In the genomic region with DNA sequence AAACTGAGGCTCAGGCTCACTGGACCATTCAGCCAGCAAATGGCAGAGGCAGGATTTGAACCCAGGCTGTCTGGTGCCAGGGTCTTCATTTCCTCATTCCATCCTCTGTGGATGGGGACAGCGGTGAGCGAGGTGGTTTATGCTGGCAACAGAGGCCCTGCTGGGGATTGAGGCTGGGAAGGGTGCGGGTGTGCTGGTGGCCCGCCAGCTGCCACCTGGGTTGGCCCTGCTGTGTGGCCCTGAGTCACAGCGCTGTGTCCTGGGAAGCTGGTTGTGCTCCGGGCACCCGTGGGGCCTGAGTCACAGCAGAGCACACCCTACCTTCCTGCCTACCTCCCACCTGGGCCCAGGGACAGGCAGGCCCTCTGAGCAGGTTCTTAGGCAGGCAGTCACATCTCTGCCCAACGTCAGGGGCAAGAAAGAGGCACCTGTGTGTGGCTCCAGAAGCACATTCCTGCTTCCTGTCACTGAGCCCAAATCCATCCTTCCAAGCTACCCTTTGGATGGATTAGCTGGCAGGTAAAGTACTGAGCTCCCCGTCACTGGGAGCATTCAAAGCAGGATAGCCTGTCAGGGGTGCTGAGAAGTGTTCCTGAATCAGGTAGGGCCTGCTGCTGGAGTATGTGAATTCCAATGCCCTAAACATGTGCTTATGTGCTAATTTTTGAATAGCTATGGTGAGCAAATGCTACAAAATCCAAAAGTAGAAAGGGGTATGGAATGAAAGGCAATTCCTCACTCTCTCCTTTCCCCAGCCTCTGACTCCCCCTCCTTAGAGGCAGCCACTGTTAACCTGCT, we compare ENCODE assay signal across 21 cellular contexts. TPM values are rescaled to one million over a fixed set of nuclear protein-coding genes. Genes with fewer than 3 reads are reported as not detected.
DNase-seq lines count a peak whose midpoint lies in the region; ATAC-seq and TF ChIP-seq lines count a peak whose summit lies in the region.
"Had no signal": no experiment of that assay in that cellular context is flagged by ENCODE, and none has a peak within 500 bp of the region (broad histone marks: within the 10 kb centered on the region; RNA-seq: fewer than 3 reads in every experiment).

No MANE protein-coding gene starts in this region.

- no peak overlapping the region for H3K9ac ChIP-seq in MM.1S (ENCODE audit: low read length)

- H3K79me2 ChIP-seq in MM.1S (ENCODE audit: low read length) = no peaks in the 10 kb centered on the region

- TF ChIP-seq CTCF in mucosa of descending colon (IDR thresholded peaks at IDR 0.05) (no peak), foreskin fibroblast (IDR thresholded peaks at IDR 0.05; ENCODE audit: low read depth, low read length) (no peak), MM.1S (IDR thresholded peaks at IDR 0.05; ENCODE audit: low read length) (no peak)

- H3K36me3 ChIP-seq in mucosa of descending colon (ENCODE audit: low read depth) (no peaks in the 10 kb centered on the region), MM.1S (replicated peaks; ENCODE audit: insufficient read depth, low read length) (no peaks in the 10 kb centered on the region)
- H3K36me3 ChIP-seq: upper lobe of left lung had no signal

- H3K27me3 Mint-ChIP-seq in dendritic cell treated with granulocyte-macrophage colony-stimulating factor and Interleukin-4, amounts not matched to agents 40 ng/mL and 50 ng/mL, for 4 days = peaks cover 20% of the 10 kb centered on the region
- H3K27me3 Mint-ChIP-seq: activated naive CD8-positive, alpha-beta T cell treated with anti-CD3 and anti-CD28 coated beads, Interleukin-2, amount 50 U/mL, for 24 hours had no signal

- peak overlapping the region; percentile 5 for H3K27ac Mint-ChIP-seq in dendritic cell treated with granulocyte-macrophage colony-stimulating factor and Interleukin-4, amounts not matched to agents 40 ng/mL and 50 ng/mL, for 4 days
- H3K27ac Mint-ChIP-seq: activated CD8-positive, alpha-beta memory T cell treated with anti-CD3 and anti-CD28 coated beads, Interleukin-2, amount 10 ng/mL, durations not matched to agents 7 days and 5 days; activated naive CD8-positive, alpha-beta T cell treated with anti-CD3 and anti-CD28 coated beads, Interleukin-2, amount 50 U/mL, for 24 hours; activated T-helper 2 cell treated with anti-CD3 and anti-CD28 coated beads, Interferon-gamma antibody, Interleukin-2, Interleukin-4, amounts not matched to agents 10 μg/mL and 5 μg/mL and 100 μg/mL, durations not matched to agents 14 hours and 24 hours and 36 hours; GM23338; natural killer cell had no signal

- H3F3A ChIP-seq in MM.1S (ENCODE audit: insufficient read depth, low read length) = no peaks in the 10 kb centered on the region

- H2AFZ ChIP-seq in MM.1S (ENCODE audit: low read length) = no peak overlapping the region
- H2AFZ ChIP-seq: GM23338 had no signal

- no peaks in the 10 kb centered on the region for H3K9me3 ChIP-seq in mucosa of descending colon
- no peaks in the 10 kb centered on the region for H3K9me3 ChIP-seq in MM.1S (replicated peaks; ENCODE audit: insufficient read depth, low read length)
- H3K9me3 ChIP-seq: upper lobe of left lung had no signal

- peaks cover 69% of the 10 kb centered on the region for H3K27me3 ChIP-seq in MM.1S (replicated peaks; ENCODE audit: insufficient read depth, low read length)
- H3K27me3 ChIP-seq: upper lobe of left lung had no signal

- H4K20me1 ChIP-seq in MM.1S (ENCODE audit: insufficient read depth, low read length) = no peaks in the 10 kb centered on the region

- ATAC-seq in Right ventricle myocardium inferior = no peak
- ATAC-seq in left ventricle myocardium superior = no peak
- peak; percentile 39 for ATAC-seq in mucosa of descending colon
- no peak for ATAC-seq in HG03378 (IDR thresholded peaks at IDR 0.05; ENCODE audit: unreplicated experiment)
- ATAC-seq: activated naive CD8-positive, alpha-beta T cell treated with anti-CD3 and anti-CD28 coated beads, Interleukin-2, amount 50 U/mL, for 24 hours; GM23338; natural killer cell had no signal

- H3K9me3 Mint-ChIP-seq in dendritic cell treated with granulocyte-macrophage colony-stimulating factor and Interleukin-4, amounts not matched to agents 40 ng/mL and 50 ng/mL, for 4 days = no peaks in the 10 kb centered on the region
- H3K9me3 Mint-ChIP-seq: activated naive CD8-positive, alpha-beta T cell treated with anti-CD3 and anti-CD28 coated beads, Interleukin-2, amount 50 U/mL, for 24 hours; activated T-helper 2 cell treated with anti-CD3 and anti-CD28 coated beads, Interferon-gamma antibody, Interleukin-2, Interleukin-4, amounts not matched to agents 10 μg/mL and 5 μg/mL and 100 μg/mL, durations not matched to agents 14 hours and 24 hours and 36 hours; CD8-positive, alpha-beta memory T cell; GM23338; natural killer cell had no signal

- no peaks in the 10 kb centered on the region for H3K9me2 ChIP-seq in MM.1S (replicated peaks; ENCODE audit: insufficient read depth, low read length)

- no peaks in the 10 kb centered on the region for H3K36me3 Mint-ChIP-seq in dendritic cell treated with granulocyte-macrophage colony-stimulating factor and Interleukin-4, amounts not matched to agents 40 ng/mL and 50 ng/mL, for 4 days (ENCODE audit: low read depth)
- H3K36me3 Mint-ChIP-seq: activated CD8-positive, alpha-beta memory T cell treated with anti-CD3 and anti-CD28 coated beads, Interleukin-2, amount 10 ng/mL, durations not matched to agents 7 days and 5 days; CD8-positive, alpha-beta memory T cell; natural killer cell had no signal

- no peak overlapping the region for H3K4me3 ChIP-seq in mucosa of descending colon
- H3K4me3 ChIP-seq in foreskin fibroblast (ENCODE audit: low read depth in 1 of 2, low read length in 2 of 2) = no peak overlapping the region
- H3K4me3 ChIP-seq in MM.1S (ENCODE audit: low read length) = no peak overlapping the region
- H3K4me3 ChIP-seq: GM23338, upper lobe of left lung had no signal

- DNase-seq in Right ventricle myocardium inferior (ENCODE audit: missing footprints) = peak; percentile 42
- no peak for DNase-seq in left ventricle myocardium superior
- no peak for DNase-seq in mucosa of descending colon
- no peak for DNase-seq in foreskin fibroblast
- no peak for DNase-seq in head of caudate nucleus
- no peak for DNase-seq in MM.1S
- DNase-seq: activated CD8-positive, alpha-beta memory T cell treated with anti-CD3 and anti-CD28 coated beads, Interleukin-2, amount 10 ng/mL, durations not matched to agents 7 days and 5 days; activated naive CD8-positive, alpha-beta T cell treated with anti-CD3 and anti-CD28 coated beads, Interleukin-2, amount 50 U/mL, for 24 hours; CD8-positive, alpha-beta memory T cell; left cardiac atrium; natural killer cell; NCI-H1417; NCI-H524; stimulated activated CD4-positive, alpha-beta T cell treated with anti-CD3 and anti-CD28 coated beads, Interleukin-2, amount 100 ng/mL, for 24 hours; stimulated activated naive CD4-positive, alpha-beta T cell; upper lobe of left lung had no signal

- H3K4me1 Mint-ChIP-seq in dendritic cell treated with granulocyte-macrophage colony-stimulating factor and Interleukin-4, amounts not matched to agents 40 ng/mL and 50 ng/mL, for 4 days (ENCODE audit: low read depth) = peaks cover 29% of the 10 kb centered on the region
- H3K4me1 Mint-ChIP-seq: activated naive CD8-positive, alpha-beta T cell treated with anti-CD3 and anti-CD28 coated beads, Interleukin-2, amount 50 U/mL, for 24 hours; CD8-positive, alpha-beta memory T cell; GM23338 had no signal

- H3K4me3 Mint-ChIP-seq in dendritic cell treated with granulocyte-macrophage colony-stimulating factor and Interleukin-4, amounts not matched to agents 40 ng/mL and 50 ng/mL, for 4 days = no peak overlapping the region
- H3K4me3 Mint-ChIP-seq: activated CD8-positive, alpha-beta memory T cell treated with anti-CD3 and anti-CD28 coated beads, Interleukin-2, amount 10 ng/mL, durations not matched to agents 7 days and 5 days; activated naive CD8-positive, alpha-beta T cell treated with anti-CD3 and anti-CD28 coated beads, Interleukin-2, amount 50 U/mL, for 24 hours; CD8-positive, alpha-beta memory T cell; GM23338; natural killer cell had no signal

- no peak overlapping the region for H3K4me2 ChIP-seq in MM.1S (ENCODE audit: low read depth, low read length)
- H3K4me2 ChIP-seq: GM23338 had no signal

- no peak overlapping the region for H3K27ac ChIP-seq in MM.1S (ENCODE audit: low read length)
- H3K27ac ChIP-seq: 22Rv1, upper lobe of left lung had no signal

- H3K4me1 ChIP-seq in mucosa of descending colon (ENCODE audit: low read depth) (peaks cover 3% of the 10 kb centered on the region), MM.1S (ENCODE audit: low read length) (no peaks in the 10 kb centered on the region)
- H3K4me1 ChIP-seq: upper lobe of left lung had no signal

- intact Hi-C loops in Right ventricle myocardium inferior (cut with DNase I) (no loop called here), left ventricle myocardium superior (cut with micrococcal nuclease) (no loop called here), mucosa of descending colon (cut with DNase I, micrococcal nuclease) (no loop called here), head of caudate nucleus (cut with DNase I) (no loop called here)
- intact Hi-C loops in dendritic cell treated with granulocyte-macrophage colony-stimulating factor and Interleukin-4, amounts not matched to agents 40 ng/mL and 50 ng/mL, for 4 days (cut with micrococcal nuclease) = no loop called here

RNA-seq across cellular contexts. Expression of a gene that starts 53.9 kb away (rescaled TPM):
- total RNA-seq in Right ventricle myocardium inferior (62.4 TPM), left ventricle myocardium superior (59.4 TPM), mucosa of descending colon (10 to 100 TPM; 20.2 to 86.7 (median 41.3) TPM)
